In genomic region chr12:52575256-52575655, GRCh38 we compare ENCODE assay signal across 21 cellular contexts. TPM values are rescaled to one million over a fixed set of nuclear protein-coding genes. Genes with fewer than 3 reads are reported as not detected.
DNase-seq lines count a peak whose midpoint lies in the region; ATAC-seq, FAIRE-seq and TF ChIP-seq lines count a peak whose summit lies in the region.
"Had no signal": no experiment of that assay in that cellular context is flagged by ENCODE, and none has a peak within 500 bp of the region (broad histone marks: within the 10 kb centered on the region; RNA-seq: fewer than 3 reads in every experiment).

No MANE protein-coding gene starts in this region.

- H3K27me3 ChIP-seq in GM12878 (replicated peaks in 1 of 2; ENCODE audit: control insufficient read depth in 2 of 2, insufficient read depth in 2 of 2, low read length in 1 of 2): peaks cover 8 to 15% of the 10 kb centered on the region in 2 experiments
- H3K27me3 ChIP-seq in upper lobe of right lung: no peaks in the 10 kb centered on the region
- no peaks in the 10 kb centered on the region for H3K27me3 ChIP-seq in uterus

- H3K36me3 Mint-ChIP-seq in Calu3 (ENCODE audit: insufficient read depth, unreplicated experiment): no peaks in the 10 kb centered on the region
- H3K36me3 Mint-ChIP-seq: CD4-positive, CD25-positive, alpha-beta regulatory T cell; CD8-positive, alpha-beta memory T cell had no signal

- no peaks in the 10 kb centered on the region for H3K79me2 ChIP-seq in GM12878 (ENCODE audit: control insufficient read depth, insufficient read depth, low read length)

- ATAC-seq in GM12878: no peak; the same call in 2 of the 3 replicates
- no peak for ATAC-seq in sciatic nerve
- no peak for ATAC-seq in upper lobe of right lung
- ATAC-seq: A549 had no signal

- H3K9me3 ChIP-seq in GM12878 (replicated peaks; ENCODE audit: control insufficient read depth, insufficient read depth, low read length) (no peaks in the 10 kb centered on the region), upper lobe of right lung (no peaks in the 10 kb centered on the region), uterus (no peaks in the 10 kb centered on the region)
- H3K9me3 ChIP-seq: A549 had no signal

- no peaks in the 10 kb centered on the region for H3K9me3 Mint-ChIP-seq in Calu3 (ENCODE audit: low read depth, unreplicated experiment)
- H3K9me3 Mint-ChIP-seq: CD4-positive, CD25-positive, alpha-beta regulatory T cell; CD8-positive, alpha-beta memory T cell; H9 had no signal

- H2AFZ ChIP-seq in GM12878 (ENCODE audit: control insufficient read depth, low read depth, low read length): no peak overlapping the region

- DNase-seq in activated effector memory CD4-positive, alpha-beta T cell treated with anti-CD3 and anti-CD28 coated beads, Interleukin-2, amount 50 U/mL, for 16 hours: peak; percentile 52
- DNase-seq in activated effector memory CD4-positive, alpha-beta T cell treated with Interleukin-2 at 50 U/mL for 16 hours: no peak
- DNase-seq in GM12878 (ENCODE audit: low read depth, low spot score): no peak
- peak; percentile 41 for DNase-seq in sciatic nerve (ENCODE audit: low spot score)
- peak; percentile 32 for DNase-seq in upper lobe of right lung
- no peak for DNase-seq in NOMO-1 treated with DMSO at 0.1 percent for 48 hours (lab: John Stamatoyannopoulos, UW; ENCODE audit: unreplicated experiment)
- DNase-seq in Calu3: no peak
- DNase-seq in uterus: no peak
- DNase-seq: AML-193; CD4-positive, CD25-positive, alpha-beta regulatory T cell; CD8-positive, alpha-beta memory T cell; COR-L47; H9; IMR-90 had no signal

- POLR2A ChIA-PET in GM12878 (lab: Charles Lee): no interaction called here

- H3K27ac ChIP-seq in GM12878 (ENCODE audit: control insufficient read depth, insufficient read depth): no peak overlapping the region
- H3K27ac ChIP-seq in upper lobe of right lung: no peak overlapping the region
- no peak overlapping the region for H3K27ac ChIP-seq in uterus
- H3K27ac ChIP-seq: 22Rv1, A549 had no signal

- TF ChIP-seq EP300 in GM12878 (IDR thresholded peaks at IDR 0.05; ENCODE audit: borderline replicate concordance in 1 of 2, control insufficient read depth in 1 of 2, low read depth in 2 of 2, low read length in 2 of 2): no peak

- H3K4me1 ChIP-seq in GM12878 (ENCODE audit: control insufficient read depth, insufficient read depth, low read length) (no peaks in the 10 kb centered on the region), upper lobe of right lung (no peaks in the 10 kb centered on the region), uterus (no peaks in the 10 kb centered on the region)
- H3K4me1 ChIP-seq: A549 had no signal

- peaks cover 70% of the 10 kb centered on the region for H3K27me3 Mint-ChIP-seq in Calu3 (ENCODE audit: unreplicated experiment)

- CTCF ChIA-PET in GM12878 (lab: Yijun Ruan, JAX) (interaction anchor here (1.2 kb wide), 1 partner anchor 9 kb away, joined by 3 read pairs; no protein-coding TSS in a partner anchor), Calu3 (lab: Charles Lee) (no interaction called here)

- intact Hi-C loops in GM12878 (cut with micrococcal nuclease; ENCODE audit: unreplicated experiment): no loop called here
- intact Hi-C loops in sciatic nerve (cut with DNase I): no loop called here
- intact Hi-C loops in upper lobe of right lung (cut with DNase I): no loop called here
- intact Hi-C loops in Calu3 (cut with micrococcal nuclease; ENCODE audit: unreplicated experiment): no loop called here
- intact Hi-C loops in uterus (cut with DNase I; ENCODE audit: low total_unique reads): no loop called here

- SMC1A ChIA-PET in GM12878 (lab: Charles Lee; ENCODE audit: uncharacterized antibody, unreplicated experiment): no interaction called here

- H3K9ac ChIP-seq in GM12878 (ENCODE audit: control insufficient read depth, insufficient read depth, low read length): no peak overlapping the region

- peaks cover 4% of the 10 kb centered on the region; the same call in 1 of the 2 replicates for H4K20me1 ChIP-seq in GM12878 (ENCODE audit: control insufficient read depth, insufficient read depth)

- no peak overlapping the region for H3K4me3 Mint-ChIP-seq in Calu3 (ENCODE audit: low read depth, unreplicated experiment)
- H3K4me3 Mint-ChIP-seq: CD4-positive, CD25-positive, alpha-beta regulatory T cell; H9 had no signal

- no peaks in the 10 kb centered on the region for H3K4me1 Mint-ChIP-seq in Calu3 (ENCODE audit: low read depth, unreplicated experiment)
- H3K4me1 Mint-ChIP-seq: CD4-positive, CD25-positive, alpha-beta regulatory T cell had no signal

- H3K4me3 ChIP-seq in GM12878 (no peak overlapping the region), upper lobe of right lung (no peak overlapping the region), uterus (no peak overlapping the region)
- H3K4me3 ChIP-seq: A549 had no signal

- no peak overlapping the region for H3K4me2 ChIP-seq in GM12878 (ENCODE audit: control insufficient read depth, insufficient read depth)
- H3K4me2 ChIP-seq: A549 had no signal

- H3K36me3 ChIP-seq in GM12878 (ENCODE audit: control insufficient read depth in 2 of 2, insufficient read depth in 2 of 2, low read length in 1 of 2) (no peaks in the 10 kb centered on the region), upper lobe of right lung (no peaks in the 10 kb centered on the region), uterus (no peaks in the 10 kb centered on the region)

- no peak overlapping the region for H3K27ac Mint-ChIP-seq in Calu3 (ENCODE audit: unreplicated experiment)
- H3K27ac Mint-ChIP-seq: CD4-positive, CD25-positive, alpha-beta regulatory T cell; CD8-positive, alpha-beta memory T cell; H9 had no signal

- RAD21 ChIA-PET in GM12878 (lab: Charles Lee; ENCODE audit: unreplicated experiment): interaction anchor here (0.6 kb wide), 1 partner anchor 373 kb away, joined by 3 read pairs; the partner anchor contains the start of gene KRT18

- FAIRE-seq in GM12878 (lab: Jason Lieb, UNC): no peak
- FAIRE-seq: A549, D721Med, G401.6, H1, HTR-8/SVneo had no signal

- in situ Hi-C loops in GM12878 (cut with MboI): no loop called here

- no peak for TF ChIP-seq POLR2A in GM12878 (IDR thresholded peaks at IDR 0.05; ENCODE audit: low read depth, low read length)
- TF ChIP-seq POLR2A in uterus (IDR thresholded peaks at IDR 0.05): no peak

- no peak for TF ChIP-seq RAD21 in GM12878 (IDR thresholded peaks at IDR 0.05; ENCODE audit: insufficient read depth, low read depth, low read length)

- BruUV-seq in GM12878 (replicated peaks; lab: Mats Ljungman, UMichigan) (no TSS peak), Calu3 (replicated peaks; lab: Mats Ljungman, UMichigan) (no TSS peak)

- TF ChIP-seq CTCF in GM12878 (IDR thresholded peaks at IDR 0.05 in 2 of 3, conservative IDR thresholded peaks at IDR 0.05 in 1 of 3; ENCODE audit: control insufficient read depth in 2 of 3, extremely low read depth in 1 of 3, insufficient read depth in 1 of 3, low read depth in 3 of 3, low read length in 3 of 3) (no peak), upper lobe of right lung (IDR thresholded peaks at IDR 0.05) (no peak), Calu3 (IDR thresholded peaks at IDR 0.05; ENCODE audit: unreplicated experiment) (no peak), uterus (IDR thresholded peaks at IDR 0.05) (no peak)

- WGBS in GM12878 (ENCODE audit: insufficient coverage, insufficient replicate concordance, low lambda C conversion rate, missing lambda C conversion rate): 8% methylated on average over 9 of the region's 9 CpGs

RNA-seq across cellular contexts. Expression of gene KRT74, which starts 1.6 kb away (rescaled TPM):
- total RNA-seq in GM12878 (2013; cell fraction: nucleolus; rRNA removed): not detected in 2 replicates
- total RNA-seq in GM12878 (2014; rRNA removed): not detected in 2 replicates
- not detected in 2 replicates for total RNA-seq in GM12878 (2014; rRNA removed; fragmentation: Illumina TruSeq; extraction: Trizol)
- total RNA-seq in GM12878 (2021): not detected in 2 replicates
- not detected for polyA plus RNA-seq in GM12878 (2011; ENCODE audit: low read depth)
- polyA plus RNA-seq in GM12878 (2011; rRNA removed): not detected in 2 replicates
- not detected in 2 replicates for polyA plus RNA-seq in GM12878 (2011; cell fraction: cytosol; rRNA removed)
- polyA plus RNA-seq in GM12878 (2011; cell fraction: nucleus; rRNA removed): not detected in 2 replicates
- polyA plus RNA-seq in GM12878 (2012): not detected in 2 replicates
- not detected in 2 replicates for polyA plus RNA-seq in GM12878 (2014; fragmentation: Illumina TruSeq; extraction: Trizol)
- polyA plus RNA-seq in GM12878 (2014; fragmentation: Nextera tagmentation; extraction: Ambion mirVana): not detected
- not detected in 2 replicates for polyA plus RNA-seq in GM12878 (2014; rRNA removed)
- not detected for polyA plus RNA-seq in GM12878 (2016; fragmentation: Nextera tagmentation; extraction: Ambion mirVana)
- not detected in 2 replicates for polyA minus RNA-seq in GM12878 (2011; rRNA and poly(A)+ RNA removed)
- not detected in 2 replicates for polyA minus RNA-seq in GM12878 (2011; cell fraction: cytosol; rRNA and poly(A)+ RNA removed)
- not detected in 2 replicates for polyA minus RNA-seq in GM12878 (2011; cell fraction: nucleus; rRNA and poly(A)+ RNA removed)
- total RNA-seq in sciatic nerve: not detected
- not detected for total RNA-seq in upper lobe of right lung
- total RNA-seq in Calu3 (2022): not detected in 2 replicates
- total RNA-seq in uterus: not detected
- total RNA-seq: CD4-positive, CD25-positive, alpha-beta regulatory T cell; CD8-positive, alpha-beta memory T cell; H1; H9; IMR-90 had no signal
- polyA plus RNA-seq: A549; BJ; CD4-positive, CD25-positive, alpha-beta regulatory T cell; CD8-positive, alpha-beta memory T cell; H1; IMR-90 had no signal

RNA-seq across cellular contexts. Expression of gene KRT71, which starts 22.3 kb away (rescaled TPM):
- total RNA-seq in GM12878 (2013; cell fraction: nucleolus; rRNA removed): not detected in 2 replicates
- total RNA-seq in GM12878 (2014; rRNA removed): not detected in 2 replicates
- total RNA-seq in GM12878 (2014; rRNA removed; fragmentation: Illumina TruSeq; extraction: Trizol): not detected in 2 replicates
- not detected in 2 replicates for total RNA-seq in GM12878 (2021)
- not detected for polyA plus RNA-seq in GM12878 (2011; ENCODE audit: low read depth)
- polyA plus RNA-seq in GM12878 (2011; rRNA removed): not detected in 2 replicates
- not detected in 2 replicates for polyA plus RNA-seq in GM12878 (2011; cell fraction: cytosol; rRNA removed)
- not detected in 2 replicates for polyA plus RNA-seq in GM12878 (2011; cell fraction: nucleus; rRNA removed)
- polyA plus RNA-seq in GM12878 (2012): not detected in 2 replicates
- polyA plus RNA-seq in GM12878 (2014; fragmentation: Illumina TruSeq; extraction: Trizol): not detected in 2 replicates
- polyA plus RNA-seq in GM12878 (2014; fragmentation: Nextera tagmentation; extraction: Ambion mirVana): not detected
- not detected in 2 replicates for polyA plus RNA-seq in GM12878 (2014; rRNA removed)
- not detected for polyA plus RNA-seq in GM12878 (2016; fragmentation: Nextera tagmentation; extraction: Ambion mirVana)
- polyA minus RNA-seq in GM12878 (2011; rRNA and poly(A)+ RNA removed): not detected in 2 replicates
- not detected in 2 replicates for polyA minus RNA-seq in GM12878 (2011; cell fraction: cytosol; rRNA and poly(A)+ RNA removed)
- not detected in 2 replicates for polyA minus RNA-seq in GM12878 (2011; cell fraction: nucleus; rRNA and poly(A)+ RNA removed)
- total RNA-seq in sciatic nerve: not detected
- total RNA-seq in upper lobe of right lung: not detected
- total RNA-seq in Calu3 (2022): not detected in 2 replicates
- not detected for total RNA-seq in uterus
- total RNA-seq: CD4-positive, CD25-positive, alpha-beta regulatory T cell; CD8-positive, alpha-beta memory T cell; H1; H9; IMR-90 had no signal
- polyA plus RNA-seq: A549; BJ; CD4-positive, CD25-positive, alpha-beta regulatory T cell; CD8-positive, alpha-beta memory T cell; H1; IMR-90 had no signal

RNA-seq across cellular contexts. Expression of gene KRT72, which starts 26.0 kb away (rescaled TPM):
- total RNA-seq in GM12878 (2013; cell fraction: nucleolus; rRNA removed): not detected in 2 replicates
- total RNA-seq in GM12878 (2014; rRNA removed) (not detected in 2 replicates), GM12878 (2014; rRNA removed; fragmentation: Illumina TruSeq; extraction: Trizol) (not detected in 2 replicates), GM12878 (2021) (not detected in 2 replicates), sciatic nerve (0.18 TPM), upper lobe of right lung (not detected), Calu3 (2022) (not detected in 2 replicates), uterus (under 1 TPM in 1 of 4 donors, not detected in 3; 0.51 TPM)
- polyA plus RNA-seq in GM12878 (2011; ENCODE audit: low read depth): not detected
- polyA plus RNA-seq in GM12878 (2011; rRNA removed) (not detected in 2 replicates), GM12878 (2014; fragmentation: Illumina TruSeq; extraction: Trizol) (not detected in 2 replicates), GM12878 (2014; fragmentation: Nextera tagmentation; extraction: Ambion mirVana) (not detected), GM12878 (2014; rRNA removed) (not detected in 2 replicates), GM12878 (2016; fragmentation: Nextera tagmentation; extraction: Ambion mirVana) (not detected)
- not detected in 2 replicates for polyA plus RNA-seq in GM12878 (2011; cell fraction: cytosol; rRNA removed)
- not detected in 2 replicates for polyA plus RNA-seq in GM12878 (2011; cell fraction: nucleus; rRNA removed)
- not detected in 2 replicates for polyA plus RNA-seq in GM12878 (2012)
- polyA minus RNA-seq in GM12878 (2011; rRNA and poly(A)+ RNA removed): not detected in 2 replicates
- polyA minus RNA-seq in GM12878 (2011; cell fraction: cytosol; rRNA and poly(A)+ RNA removed): not detected in 2 replicates
- polyA minus RNA-seq in GM12878 (2011; cell fraction: nucleus; rRNA and poly(A)+ RNA removed): not detected in 2 replicates
- total RNA-seq: CD8-positive, alpha-beta memory T cell; H1; H9; IMR-90 had no signal
- polyA plus RNA-seq: A549; BJ; CD8-positive, alpha-beta memory T cell; H1; IMR-90 had no signal

RNA-seq across cellular contexts. Expression of gene KRT73, which starts 43.1 kb away (rescaled TPM):
- not detected in 2 replicates for total RNA-seq in GM12878 (2013; cell fraction: nucleolus; rRNA removed)
- total RNA-seq in GM12878 (2014; rRNA removed) (not detected in 2 replicates), GM12878 (2014; rRNA removed; fragmentation: Illumina TruSeq; extraction: Trizol) (not detected in 2 replicates), GM12878 (2021) (not detected in 2 replicates), sciatic nerve (not detected), upper lobe of right lung (0.52 TPM), Calu3 (2022) (not detected in 2 replicates), uterus (not detected)
- not detected for polyA plus RNA-seq in GM12878 (2011; ENCODE audit: low read depth)
- polyA plus RNA-seq in GM12878 (2011; rRNA removed) (not detected in 2 replicates), GM12878 (2014; fragmentation: Illumina TruSeq; extraction: Trizol) (not detected in 2 replicates), GM12878 (2014; fragmentation: Nextera tagmentation; extraction: Ambion mirVana) (not detected), GM12878 (2014; rRNA removed) (not detected in 2 replicates), GM12878 (2016; fragmentation: Nextera tagmentation; extraction: Ambion mirVana) (not detected)
- not detected in 2 replicates for polyA plus RNA-seq in GM12878 (2011; cell fraction: cytosol; rRNA removed)
- polyA plus RNA-seq in GM12878 (2011; cell fraction: nucleus; rRNA removed): not detected in 2 replicates
- not detected in 2 replicates for polyA plus RNA-seq in GM12878 (2012)
- polyA minus RNA-seq in GM12878 (2011; rRNA and poly(A)+ RNA removed): not detected in 2 replicates
- not detected in 2 replicates for polyA minus RNA-seq in GM12878 (2011; cell fraction: cytosol; rRNA and poly(A)+ RNA removed)
- polyA minus RNA-seq in GM12878 (2011; cell fraction: nucleus; rRNA and poly(A)+ RNA removed): not detected in 2 replicates
- total RNA-seq: H1, H9, IMR-90 had no signal
- polyA plus RNA-seq: A549, BJ, H1, IMR-90 had no signal

RNA-seq across cellular contexts. Expression of gene KRT5, which starts 55.1 kb away (rescaled TPM):
- not detected in 2 replicates for total RNA-seq in GM12878 (2013; cell fraction: nucleolus; rRNA removed)
- total RNA-seq in GM12878 (2014; rRNA removed) (not detected in 2 replicates), GM12878 (2014; rRNA removed; fragmentation: Illumina TruSeq; extraction: Trizol) (not detected in 2 replicates), GM12878 (2021) (not detected in 2 replicates), sciatic nerve (2.6 TPM), upper lobe of right lung (8.8 TPM), Calu3 (2022) (0.32 and 1.3 TPM in 2 replicates), uterus (10 to 100 TPM in 1 of 4 donors, 1 to 10 TPM in 1, not detected in 2; 2.0 to 33.7 TPM)
- polyA plus RNA-seq in GM12878 (2011; ENCODE audit: low read depth): not detected
- polyA plus RNA-seq in GM12878 (2011; rRNA removed) (0.23 and 1.6 TPM in 2 replicates), GM12878 (2014; fragmentation: Illumina TruSeq; extraction: Trizol) (not detected in 2 replicates), GM12878 (2014; fragmentation: Nextera tagmentation; extraction: Ambion mirVana) (not detected), GM12878 (2014; rRNA removed) (not detected in 2 replicates), GM12878 (2016; fragmentation: Nextera tagmentation; extraction: Ambion mirVana) (not detected)
- polyA plus RNA-seq in GM12878 (2011; cell fraction: cytosol; rRNA removed): 0.15 and 0.27 TPM in 2 replicates
- 0.58 and 0.97 TPM in 2 replicates for polyA plus RNA-seq in GM12878 (2011; cell fraction: nucleus; rRNA removed)
- polyA plus RNA-seq in GM12878 (2012): not detected in 2 replicates
- polyA minus RNA-seq in GM12878 (2011; rRNA and poly(A)+ RNA removed): 1.2 and 1.7 TPM in 2 replicates
- 2.0 TPM in 1 of 2 replicates, not detected in the other for polyA minus RNA-seq in GM12878 (2011; cell fraction: cytosol; rRNA and poly(A)+ RNA removed)
- 0.38 and 1.1 TPM in 2 replicates for polyA minus RNA-seq in GM12878 (2011; cell fraction: nucleus; rRNA and poly(A)+ RNA removed)
- total RNA-seq: CD4-positive, CD25-positive, alpha-beta regulatory T cell; CD8-positive, alpha-beta memory T cell; H1; H9; IMR-90 had no signal
- polyA plus RNA-seq: BJ; CD4-positive, CD25-positive, alpha-beta regulatory T cell; CD8-positive, alpha-beta memory T cell; IMR-90 had no signal

Comparison
In these comparisons a context has a peak if more than half of its experiments do, and no peak if none do; other contexts are left out.
1. DNase-seq: peak in activated effector memory CD4-positive, alpha-beta T cell treated with anti-CD3 and anti-CD28 coated beads, Interleukin-2, amount 50 U/mL, for 16 hours (single experiment), sciatic nerve (single experiment) and upper lobe of right lung (single experiment); none in activated effector memory CD4-positive, alpha-beta T cell treated with Interleukin-2 at 50 U/mL for 16 hours (single experiment), GM12878 (single experiment), NOMO-1 treated with DMSO at 0.1 percent for 48 hours (single experiment), Calu3 (single experiment) and uterus (0 of 2).